11 cellular contexts compared by ENCODE assay signal in the genomic region with DNA sequence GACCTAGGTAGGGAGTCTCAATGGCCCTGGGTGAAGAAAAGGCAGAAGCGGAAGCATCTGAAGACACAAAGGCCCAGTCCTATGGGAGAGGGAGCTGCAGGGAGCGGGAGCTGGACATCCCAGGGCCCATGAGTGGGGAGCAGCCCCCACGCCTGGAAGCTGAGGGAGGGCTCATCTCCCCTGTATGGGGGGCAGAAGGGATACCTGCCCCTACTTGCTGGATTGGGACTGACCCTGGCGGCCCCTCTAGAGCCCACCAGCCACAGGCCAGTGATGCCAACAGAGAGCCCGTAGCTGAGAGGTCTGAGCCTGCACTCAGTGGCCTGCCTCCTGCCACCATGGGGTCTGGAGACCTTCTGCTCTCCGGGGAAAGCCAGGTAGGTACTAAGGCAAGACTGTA. TPM values are rescaled to one million over a fixed set of nuclear protein-coding genes. Genes with fewer than 3 reads are reported as not detected.
DNase-seq lines count a peak whose midpoint lies in the region; ATAC-seq and TF ChIP-seq lines count a peak whose summit lies in the region.
"Had no signal": no experiment of that assay in that cellular context is flagged by ENCODE, and none has a peak within 500 bp of the region (broad histone marks: within the 10 kb centered on the region; RNA-seq: fewer than 3 reads in every experiment).

No MANE protein-coding gene starts in this region.

- H3K9me3 Mint-ChIP-seq in CD8-positive, alpha-beta T cell, result no peaks in the 10 kb centered on the region

- peaks cover 31% of the 10 kb centered on the region for H3K4me1 Mint-ChIP-seq in CD8-positive, alpha-beta T cell (ENCODE audit: low read depth)

- H3K27ac Mint-ChIP-seq in CD8-positive, alpha-beta T cell, result peak overlapping the region; percentile 49

- POLR2A ChIA-PET in CD8-positive, alpha-beta T cell (lab: Charles Lee), result interaction anchor here (0.6 to 1.1 kb wide), 2 partner anchors 36 to 60 kb away, joined by 4 to 5 read pairs; partner anchors contain the start of gene RAB1A

- no peaks in the 10 kb centered on the region for H3K9me3 ChIP-seq in CD8-positive, alpha-beta T cell (ENCODE audit: low read length)
- H3K9me3 ChIP-seq in RWPE2 (ENCODE audit: severe bottlenecking) (no peaks in the 10 kb centered on the region), spleen (no peaks in the 10 kb centered on the region), aorta (ENCODE audit: control insufficient read depth, low read length) (no peaks in the 10 kb centered on the region), WERI-Rb-1 (ENCODE audit: severe bottlenecking) (no peaks in the 10 kb centered on the region)

- TF ChIP-seq POLR2A in spleen (IDR thresholded peaks at IDR 0.05), result no peak

- no peak for TF ChIP-seq CTCF in CD8-positive, alpha-beta T cell (IDR thresholded peaks at IDR 0.05)
- TF ChIP-seq CTCF in RWPE2 (IDR thresholded peaks at IDR 0.05; ENCODE audit: poor library complexity, severe bottlenecking), result no peak
- TF ChIP-seq CTCF in spleen (IDR thresholded peaks at IDR 0.05 in 8 of 11, conservative IDR thresholded peaks at IDR 0.05 in 3 of 11), result no peak
- no peak for TF ChIP-seq CTCF in WERI-Rb-1 (IDR thresholded peaks at IDR 0.05; ENCODE audit: low read depth, low read length)

- no peak overlapping the region for H3K4me3 Mint-ChIP-seq in CD8-positive, alpha-beta T cell

- peaks cover 46% of the 10 kb centered on the region for H3K36me3 Mint-ChIP-seq in CD8-positive, alpha-beta T cell

- intact Hi-C loops in CD8-positive, alpha-beta T cell (cut with DNase I, micrococcal nuclease), result loop anchor here in 1 of 2 experiments (1.0 to 5.0 kb wide), 2 partner anchors 47 to 503 kb away; no protein-coding TSS in a partner anchor
- intact Hi-C loops in spleen (cut with DNase I; ENCODE audit: low total_unique reads) (loop anchor here (10.0 kb wide), 1 partner anchor 55 kb away; no protein-coding TSS in a partner anchor), aorta (cut with DNase I) (loop anchor here in 1 of 2 donors (10.0 kb wide), 1 partner anchor 505 kb away; no protein-coding TSS in a partner anchor)

- no peak for ATAC-seq in CD8-positive, alpha-beta T cell
- ATAC-seq in RWPE2 (ENCODE audit: low read depth), result no peak
- ATAC-seq in GM18907 (IDR thresholded peaks at IDR 0.05; ENCODE audit: unreplicated experiment), result no peak
- no peak for ATAC-seq in aorta (ENCODE audit: low FRiP score)

- no peaks in the 10 kb centered on the region for H3K27me3 ChIP-seq in CD8-positive, alpha-beta T cell (ENCODE audit: insufficient read depth, low read length)
- H3K27me3 ChIP-seq in RWPE2 (ENCODE audit: insufficient read depth, poor library complexity, severe bottlenecking), result no peaks in the 10 kb centered on the region
- H3K27me3 ChIP-seq in spleen (replicated peaks in 1 of 7), result no peaks in the 10 kb centered on the region
- no peaks in the 10 kb centered on the region for H3K27me3 ChIP-seq in aorta (ENCODE audit: control insufficient read depth in 1 of 2, insufficient read depth in 2 of 2, low read length in 1 of 2)
- no peaks in the 10 kb centered on the region for H3K27me3 ChIP-seq in WERI-Rb-1 (ENCODE audit: insufficient read depth, low read depth, severe bottlenecking)

- H3K27me3 Mint-ChIP-seq in CD8-positive, alpha-beta T cell (ENCODE audit: low read depth), result no peaks in the 10 kb centered on the region

- no peak for DNase-seq in CD8-positive, alpha-beta T cell
- no peak for DNase-seq in RWPE2 (ENCODE audit: low spot score)
- DNase-seq in epithelial cell of prostate (ENCODE audit: low read depth, low spot score), result no peak
- no peak for DNase-seq in spleen
- DNase-seq in aorta, result no peak
- DNase-seq in WERI-Rb-1, result no peak
- no peak for DNase-seq in SHP77 (lab: John Stamatoyannopoulos, UW)
- DNase-seq: KG1; NCI-H2081 treated with DMSO at 0.1 percent for 48 hours; stimulated activated CD4-positive, alpha-beta T cell treated with anti-CD3 and anti-CD28 coated beads, Interleukin-4, amount 100 ng/mL, for 4 hours had no signal

- 84 to 95% (median 89%) methylated on average over 4 to 6 of the region's 6 CpGs for WGBS in spleen, 5 donors
- WGBS in aorta, 2 donors, result 82 to 95% methylated on average over 6 of the region's 6 CpGs

- no peak overlapping the region for H3K27ac ChIP-seq in CD8-positive, alpha-beta T cell (ENCODE audit: low read depth, low read length)
- peak overlapping the region; percentile 41 for H3K27ac ChIP-seq in RWPE2 (ENCODE audit: poor library complexity, severe bottlenecking)
- peak overlapping the region; percentile 64 for H3K27ac ChIP-seq in epithelial cell of prostate
- H3K27ac ChIP-seq in spleen, result peak overlapping the region in 6 of 8 donors; percentile 22 to 74 (median 52)
- peak overlapping the region in 1 of 2 donors; percentile 14 for H3K27ac ChIP-seq in aorta (ENCODE audit: low read depth in 1 of 2, low read length in 2 of 2)
- no peak overlapping the region for H3K27ac ChIP-seq in WERI-Rb-1

- H3K36me3 ChIP-seq in CD8-positive, alpha-beta T cell (ENCODE audit: insufficient read depth, low read length), result peaks cover 27% of the 10 kb centered on the region
- H3K36me3 ChIP-seq in RWPE2 (ENCODE audit: low read depth) (peaks cover 31% of the 10 kb centered on the region), spleen (peaks cover 0 to 56% (median 30%) of the 10 kb centered on the region in 6 donors), aorta (ENCODE audit: control insufficient read depth in 1 of 2, insufficient read depth in 2 of 2, low read length in 1 of 2) (peaks cover 0 to 8% of the 10 kb centered on the region in 2 donors), WERI-Rb-1 (peaks cover 48% of the 10 kb centered on the region)

- H3K4me3 ChIP-seq in CD8-positive, alpha-beta T cell (ENCODE audit: low read depth, low read length), result no peak overlapping the region
- H3K4me3 ChIP-seq in RWPE2 (ENCODE audit: severe bottlenecking), result no peak overlapping the region
- H3K4me3 ChIP-seq in spleen, result no peak overlapping the region
- no peak overlapping the region for H3K4me3 ChIP-seq in aorta (ENCODE audit: low read length in 2 of 2)
- H3K4me3 ChIP-seq in WERI-Rb-1 (ENCODE audit: low read depth, low read length), result no peak overlapping the region

- CTCF ChIA-PET in CD8-positive, alpha-beta T cell (lab: Charles Lee), result interaction anchor here (1.1 to 3.7 kb wide), 4 partner anchors 13 to 100 kb away, joined by 3 to 16 read pairs (median 4); partner anchors contain the start of gene CEP68

- H3K4me1 ChIP-seq in CD8-positive, alpha-beta T cell (ENCODE audit: insufficient read depth, low read length), result peaks cover 29% of the 10 kb centered on the region
- H3K4me1 ChIP-seq in RWPE2 (ENCODE audit: insufficient read depth, poor library complexity, severe bottlenecking) (peaks cover 51% of the 10 kb centered on the region), spleen (peaks cover 26 to 83% (median 59%) of the 10 kb centered on the region in 6 donors), aorta (ENCODE audit: control insufficient read depth in 1 of 2, insufficient read depth in 2 of 2, low read length in 2 of 2) (peaks cover 0 to 2% of the 10 kb centered on the region in 2 donors)

RNA-seq across cellular contexts. Expression of gene CEP68, which starts 13.2 kb away (rescaled TPM):
- 10 to 100 TPM; 19.9 to 20.5 TPM for total RNA-seq in CD8-positive, alpha-beta T cell
- total RNA-seq in spleen (10 to 100 TPM; 16.6 to 26.7 (median 22.2) TPM), aorta (10 to 100 TPM; 16.6 to 31.0 TPM)
- polyA plus RNA-seq in spleen (1 to 10 TPM; 5.2 to 7.0 (median 5.7) TPM), aorta (1 to 10 TPM; 3.5 to 9.2 TPM)

Comparison
In these comparisons a context has a peak if more than half of its experiments do, and no peak if none do; other contexts are left out.
1. H3K27ac ChIP-seq: peak in RWPE2 (single experiment), epithelial cell of prostate (single experiment) and spleen (6 of 8); none in CD8-positive, alpha-beta T cell (single experiment) and WERI-Rb-1 (single experiment).